In the genomic region with DNA sequence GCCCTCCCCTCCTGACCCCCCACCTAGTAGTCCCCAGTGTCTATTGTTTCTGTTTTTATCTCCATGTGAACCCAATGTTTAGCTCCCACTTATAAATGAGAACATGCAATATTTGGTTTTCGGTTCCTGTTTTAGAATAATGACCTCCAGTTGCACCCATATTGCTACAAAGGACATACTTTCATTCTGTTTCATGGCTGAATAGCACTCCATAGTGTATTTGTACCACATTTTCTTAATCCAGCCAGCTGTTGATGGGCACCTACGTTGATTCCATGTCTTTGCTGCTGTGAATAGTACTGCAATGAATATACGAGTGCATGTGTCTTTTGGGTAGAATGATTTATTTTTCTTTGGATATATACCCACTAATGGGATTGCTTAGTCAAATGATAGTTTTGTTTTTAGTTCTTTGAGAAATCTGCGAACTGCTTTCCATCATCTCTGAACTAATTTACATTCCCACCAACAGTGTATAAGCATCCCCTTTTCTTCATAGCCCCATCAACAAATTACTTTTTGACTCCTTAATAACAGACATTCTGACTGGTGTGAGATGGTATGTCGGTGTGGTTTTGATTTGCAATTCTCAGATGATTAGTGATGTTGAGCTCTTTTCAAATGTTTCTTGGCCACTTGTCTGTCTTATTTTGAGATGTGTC, we compare ENCODE assay signal across 15 cellular contexts.
DNase-seq lines count a peak whose midpoint lies in the region; ATAC-seq and TF ChIP-seq lines count a peak whose summit lies in the region.
"Had no signal": no experiment of that assay in that cellular context is flagged by ENCODE, and none has a peak within 500 bp of the region (broad histone marks: within the 10 kb centered on the region; RNA-seq: fewer than 3 reads in every experiment).

No MANE protein-coding gene starts in this region.

- no peaks in the 10 kb centered on the region for H4K20me1 ChIP-seq in hepatocyte (ENCODE audit: insufficient read depth, poor library complexity, severe bottlenecking)

- H3K9me2 ChIP-seq in hepatocyte (replicated peaks; ENCODE audit: insufficient read depth), result no peaks in the 10 kb centered on the region

- no peaks in the 10 kb centered on the region for H3K79me2 ChIP-seq in hepatocyte

- H3K27ac ChIP-seq in hepatocyte, result no peak overlapping the region
- H3K27ac ChIP-seq: psoas muscle, transverse colon had no signal

- no peaks in the 10 kb centered on the region for H3K9me3 ChIP-seq in hepatocyte (ENCODE audit: low read depth)
- H3K9me3 ChIP-seq: psoas muscle had no signal

- H3K4me3 ChIP-seq in hepatocyte, result no peak overlapping the region
- H3K4me3 ChIP-seq: lung, psoas muscle, transverse colon had no signal

- ATAC-seq in GM18861 (IDR thresholded peaks at IDR 0.05; ENCODE audit: unreplicated experiment) (peak; percentile 96), GM21447 (IDR thresholded peaks at IDR 0.05; ENCODE audit: unreplicated experiment) (peak; percentile 83), HG03060 (IDR thresholded peaks at IDR 0.05; ENCODE audit: low read depth, unreplicated experiment) (peak; percentile 97)
- ATAC-seq: psoas muscle had no signal

- no peaks in the 10 kb centered on the region for H3K36me3 ChIP-seq in hepatocyte (replicated peaks; ENCODE audit: insufficient read depth, low read depth)
- H3K36me3 ChIP-seq: transverse colon had no signal

- H2AFZ ChIP-seq in hepatocyte, result no peak overlapping the region

- no peak for TF ChIP-seq CTCF in hepatocyte (IDR thresholded peaks at IDR 0.05; ENCODE audit: poor library complexity)

- WGBS in hepatocyte (ENCODE audit: low lambda C conversion rate, missing lambda C conversion rate), result 95% methylated on average over 5 of the region's 5 CpGs

- no peak overlapping the region for H3K4me2 ChIP-seq in hepatocyte

- H3K4me1 ChIP-seq in hepatocyte (ENCODE audit: insufficient read depth), result no peaks in the 10 kb centered on the region
- H3K4me1 ChIP-seq: psoas muscle, transverse colon had no signal

- DNase-seq in MV-4-11 (lab: John Stamatoyannopoulos, UW) (peak; percentile 88), hepatocyte (ENCODE audit: low spot score) (no peak), NCI-H1694 (lab: John Stamatoyannopoulos, UW) (no peak), foreskin melanocyte (no peak), 8988T (no peak)
- DNase-seq: activated CD4-positive, alpha-beta T cell treated with anti-CD3 and anti-CD28 coated beads, Interleukin-2, amount 50 U/mL, for 1 hour; activated naive CD8-positive, alpha-beta T cell treated with anti-CD3 and anti-CD28 coated beads, Interleukin-2, amount 10 ng/mL, durations not matched to agents 7 days and 5 days; KBM-7; NCI-H226; psoas muscle; transverse colon had no signal

- no peaks in the 10 kb centered on the region for H3K27me3 ChIP-seq in hepatocyte
- H3K27me3 ChIP-seq: transverse colon had no signal
